ENCODE assay signal across 2 cellular contexts in the genomic region with DNA sequence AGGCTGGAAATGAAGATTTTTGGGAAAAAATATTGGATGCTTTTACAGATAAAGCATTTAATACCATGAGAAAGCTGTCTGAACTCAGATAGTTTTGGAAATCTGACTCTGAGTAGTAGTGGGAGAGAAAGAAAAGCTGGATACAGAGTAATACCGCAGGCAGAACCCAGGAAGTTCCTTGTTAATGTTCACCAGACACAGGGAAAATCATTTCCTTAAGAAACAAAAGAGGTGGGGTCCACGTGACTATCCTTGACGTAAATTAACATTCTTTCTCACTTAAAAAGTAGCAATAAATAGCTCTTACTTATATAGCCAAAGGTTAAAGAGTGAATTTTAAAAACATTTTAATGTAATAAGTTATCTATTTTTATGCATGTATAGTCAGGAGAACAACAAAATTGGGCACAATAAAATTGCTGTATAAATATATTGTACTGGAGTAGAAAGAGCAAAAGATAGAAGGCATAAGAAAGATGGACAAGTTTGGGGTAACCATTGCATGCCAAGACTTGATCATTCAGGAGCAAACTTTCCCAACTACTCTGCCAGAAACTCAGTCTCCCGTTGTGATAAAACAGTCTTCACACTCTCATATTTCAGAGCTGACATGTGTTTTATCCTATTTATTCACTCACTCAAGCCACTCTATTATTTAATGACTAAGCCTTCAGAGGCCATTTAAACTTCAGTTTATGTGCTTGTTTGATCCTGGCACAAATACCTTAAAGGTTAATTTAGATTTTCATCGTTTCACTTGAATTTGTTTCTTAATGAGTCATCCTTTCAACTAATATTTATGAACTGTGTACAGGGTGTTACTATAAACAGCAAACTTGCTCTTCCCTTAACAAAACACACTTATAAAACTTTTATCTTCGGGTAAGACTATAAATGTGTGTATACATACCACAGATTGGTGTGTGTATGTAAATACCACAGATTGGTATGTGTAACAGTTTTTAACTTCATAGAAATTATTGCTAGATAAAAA.
TF ChIP-seq lines count a peak whose summit lies in the region.

No MANE protein-coding gene starts in this region.

TF ChIP-seq in HEK293T, 16 proteins besides CTCF, POLR2A, EP300 and RAD21 (continued from another document):
- TF ChIP-seq HDGF (IDR thresholded peaks at IDR 0.05; ENCODE audit: borderline replicate concordance) = no peak
TF ChIP-seq in HEK293T: peak in this region for 2.

TF ChIP-seq in SK-N-SH treated with all-trans-retinoic acid at 6 μM for 48 hours, 23 proteins besides CTCF, POLR2A, EP300 and RAD21 (continued from another document):
- TF ChIP-seq, protein P1, sequence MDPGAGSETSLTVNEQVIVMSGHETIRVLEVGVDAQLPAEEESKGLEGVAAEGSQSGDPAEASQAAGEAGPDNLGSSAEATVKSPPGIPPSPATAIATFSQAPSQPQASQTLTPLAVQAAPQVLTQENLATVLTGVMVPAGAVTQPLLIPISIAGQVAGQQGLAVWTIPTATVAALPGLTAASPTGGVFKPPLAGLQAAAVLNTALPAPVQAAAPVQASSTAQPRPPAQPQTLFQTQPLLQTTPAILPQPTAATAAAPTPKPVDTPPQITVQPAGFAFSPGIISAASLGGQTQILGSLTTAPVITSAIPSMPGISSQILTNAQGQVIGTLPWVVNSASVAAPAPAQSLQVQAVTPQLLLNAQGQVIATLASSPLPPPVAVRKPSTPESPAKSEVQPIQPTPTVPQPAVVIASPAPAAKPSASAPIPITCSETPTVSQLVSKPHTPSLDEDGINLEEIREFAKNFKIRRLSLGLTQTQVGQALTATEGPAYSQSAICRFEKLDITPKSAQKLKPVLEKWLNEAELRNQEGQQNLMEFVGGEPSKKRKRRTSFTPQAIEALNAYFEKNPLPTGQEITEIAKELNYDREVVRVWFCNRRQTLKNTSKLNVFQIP (CRISPR knock-in tag; IDR thresholded peaks at IDR 0.05; ENCODE audit: borderline replicate concordance, low read depth) = no peak
- TF ChIP-seq ISL1 (CRISPR knock-in tag; IDR thresholded peaks at IDR 0.05) = peak; percentile 92
- TF ChIP-seq, protein P2, sequence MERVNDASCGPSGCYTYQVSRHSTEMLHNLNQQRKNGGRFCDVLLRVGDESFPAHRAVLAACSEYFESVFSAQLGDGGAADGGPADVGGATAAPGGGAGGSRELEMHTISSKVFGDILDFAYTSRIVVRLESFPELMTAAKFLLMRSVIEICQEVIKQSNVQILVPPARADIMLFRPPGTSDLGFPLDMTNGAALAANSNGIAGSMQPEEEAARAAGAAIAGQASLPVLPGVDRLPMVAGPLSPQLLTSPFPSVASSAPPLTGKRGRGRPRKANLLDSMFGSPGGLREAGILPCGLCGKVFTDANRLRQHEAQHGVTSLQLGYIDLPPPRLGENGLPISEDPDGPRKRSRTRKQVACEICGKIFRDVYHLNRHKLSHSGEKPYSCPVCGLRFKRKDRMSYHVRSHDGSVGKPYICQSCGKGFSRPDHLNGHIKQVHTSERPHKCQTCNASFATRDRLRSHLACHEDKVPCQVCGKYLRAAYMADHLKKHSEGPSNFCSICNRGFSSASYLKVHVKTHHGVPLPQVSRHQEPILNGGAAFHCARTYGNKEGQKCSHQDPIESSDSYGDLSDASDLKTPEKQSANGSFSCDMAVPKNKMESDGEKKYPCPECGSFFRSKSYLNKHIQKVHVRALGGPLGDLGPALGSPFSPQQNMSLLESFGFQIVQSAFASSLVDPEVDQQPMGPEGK (CRISPR knock-in tag; IDR thresholded peaks at IDR 0.05; ENCODE audit: borderline replicate concordance) = no peak
- no peak for TF ChIP-seq OSR1 (CRISPR knock-in tag; IDR thresholded peaks at IDR 0.05)
- TF ChIP-seq BACH2 (CRISPR knock-in tag; IDR thresholded peaks at IDR 0.05; ENCODE audit: borderline replicate concordance) = no peak
- TF ChIP-seq, protein P3, sequence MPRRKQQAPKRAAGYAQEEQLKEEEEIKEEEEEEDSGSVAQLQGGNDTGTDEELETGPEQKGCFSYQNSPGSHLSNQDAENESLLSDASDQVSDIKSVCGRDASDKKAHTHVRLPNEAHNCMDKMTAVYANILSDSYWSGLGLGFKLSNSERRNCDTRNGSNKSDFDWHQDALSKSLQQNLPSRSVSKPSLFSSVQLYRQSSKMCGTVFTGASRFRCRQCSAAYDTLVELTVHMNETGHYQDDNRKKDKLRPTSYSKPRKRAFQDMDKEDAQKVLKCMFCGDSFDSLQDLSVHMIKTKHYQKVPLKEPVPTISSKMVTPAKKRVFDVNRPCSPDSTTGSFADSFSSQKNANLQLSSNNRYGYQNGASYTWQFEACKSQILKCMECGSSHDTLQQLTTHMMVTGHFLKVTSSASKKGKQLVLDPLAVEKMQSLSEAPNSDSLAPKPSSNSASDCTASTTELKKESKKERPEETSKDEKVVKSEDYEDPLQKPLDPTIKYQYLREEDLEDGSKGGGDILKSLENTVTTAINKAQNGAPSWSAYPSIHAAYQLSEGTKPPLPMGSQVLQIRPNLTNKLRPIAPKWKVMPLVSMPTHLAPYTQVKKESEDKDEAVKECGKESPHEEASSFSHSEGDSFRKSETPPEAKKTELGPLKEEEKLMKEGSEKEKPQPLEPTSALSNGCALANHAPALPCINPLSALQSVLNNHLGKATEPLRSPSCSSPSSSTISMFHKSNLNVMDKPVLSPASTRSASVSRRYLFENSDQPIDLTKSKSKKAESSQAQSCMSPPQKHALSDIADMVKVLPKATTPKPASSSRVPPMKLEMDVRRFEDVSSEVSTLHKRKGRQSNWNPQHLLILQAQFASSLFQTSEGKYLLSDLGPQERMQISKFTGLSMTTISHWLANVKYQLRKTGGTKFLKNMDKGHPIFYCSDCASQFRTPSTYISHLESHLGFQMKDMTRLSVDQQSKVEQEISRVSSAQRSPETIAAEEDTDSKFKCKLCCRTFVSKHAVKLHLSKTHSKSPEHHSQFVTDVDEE (CRISPR knock-in tag; IDR thresholded peaks at IDR 0.05) = no peak
- TF ChIP-seq SNAI2 (CRISPR knock-in tag; IDR thresholded peaks at IDR 0.05) = no peak
- TF ChIP-seq ZNF8 (CRISPR knock-in tag; IDR thresholded peaks at IDR 0.05) = peak; percentile 60; the same call in 1 of the 2 replicates
- no peak for TF ChIP-seq CSDC2 (CRISPR knock-in tag; IDR thresholded peaks at IDR 0.05)
- TF ChIP-seq PPARA (CRISPR knock-in tag; IDR thresholded peaks at IDR 0.05; ENCODE audit: borderline replicate concordance) = no peak
- no peak for TF ChIP-seq ESRRG (CRISPR knock-in tag; IDR thresholded peaks at IDR 0.05)
